In genomic region chr1:27227765-27228164, GRCh38 we compare ENCODE assay signal across 8 cellular contexts.
"Had no signal": no experiment of that assay in that cellular context is flagged by ENCODE, and none has a peak within 500 bp of the region (broad histone marks: within the 10 kb centered on the region; RNA-seq: fewer than 3 reads in every experiment).

No MANE protein-coding gene starts in this region.

- DNase-seq: GDM1, GF-D8 had no signal

- ATAC-seq: GM12878 had no signal

- H3K4me3 ChIP-seq: GM12878 had no signal

- FAIRE-seq: G401.6, GM12878, GM12891, GM12892, GM18507, GM19239 had no signal
